Comparison of ENCODE assay signal across 22 cellular contexts in genomic region chr2:67180841-67181240, GRCh38.
"Had no signal": no experiment of that assay in that cellular context is flagged by ENCODE, and none has a peak within 500 bp of the region (broad histone marks: within the 10 kb centered on the region; RNA-seq: fewer than 3 reads in every experiment).

No MANE protein-coding gene starts in this region.

- DNase-seq: stimulated activated CD4-positive, alpha-beta T cell treated with anti-CD3 and anti-CD28 coated beads, Interleukin-2, amount 100 ng/mL, for 48 hours; stimulated activated CD4-positive, alpha-beta T cell treated with anti-CD3 and anti-CD28 coated beads, Interleukin-4, amount 100 ng/mL, for 1 hour; stimulated activated CD4-positive, alpha-beta T cell treated with anti-CD3 and anti-CD28 coated beads, Interleukin-4, amount 100 ng/mL, for 24 hours; stimulated activated CD4-positive, alpha-beta T cell treated with anti-CD3 and anti-CD28 coated beads, Interleukin-4, amount 100 ng/mL, for 4 hours; stimulated activated CD8-positive, alpha-beta memory T cell treated with anti-CD3 and anti-CD28 coated beads, Interleukin-4, amount 100 ng/mL, for 48 hours; stimulated activated naive B cell treated with anti-CD40 and anti-IgM and Interleukin-4, amounts not matched to agents 10 μg/mL and 1 μg/mL and 100 μg/mL, for 72 hours; stimulated activated naive CD4-positive, alpha-beta T cell; stimulated activated naive CD4-positive, alpha-beta T cell treated with Interleukin-2 at 50 U/mL for 16 hours; stimulated activated naive CD8-positive, alpha-beta T cell treated with anti-CD3 and anti-CD28 coated beads, Interleukin-15, amount 100 ng/mL, for 72 hours; stimulated activated naive CD8-positive, alpha-beta T cell treated with anti-CD3 and anti-CD28 coated beads, Interleukin-15, Interleukin-2, amounts not matched to agents 100 U/mL and 50 U/mL, for 24 hours; stomach; substantia nigra; testis; thyroid gland; tibial artery; transverse colon; trophoblast cell; upper lobe of left lung; upper lobe of right lung; uterus had no signal

- ATAC-seq: stimulated activated effector memory CD8-positive, alpha-beta T cell treated with anti-CD3 and anti-CD28 coated beads, Interleukin-12 subunit alpha, Interleukin-12 subunit beta, amount 100 ng/mL, for 72 hours; stimulated activated memory B cell treated with anti-CD40 and anti-IgM and Interleukin-4, amounts not matched to agents 10 μg/mL and 1 μg/mL and 100 μg/mL, for 72 hours; stimulated activated naive B cell treated with anti-CD40 and anti-IgM and Interleukin-4, amounts not matched to agents 10 μg/mL and 1 μg/mL and 100 μg/mL, for 72 hours; stimulated activated naive CD8-positive, alpha-beta T cell treated with anti-CD3 and anti-CD28 coated beads, Interleukin-15, amount 100 ng/mL, for 72 hours; stimulated activated naive CD8-positive, alpha-beta T cell treated with anti-CD3 and anti-CD28 coated beads, Interleukin-15, Interleukin-2, amounts not matched to agents 100 U/mL and 50 U/mL, for 24 hours; upper lobe of right lung had no signal
